Comparison of ENCODE assay signal across 21 cellular contexts in genomic region chr4:164464313-164464712, GRCh38.
"Had no signal": no experiment of that assay in that cellular context is flagged by ENCODE, and none has a peak within 500 bp of the region (broad histone marks: within the 10 kb centered on the region; RNA-seq: fewer than 3 reads in every experiment).

No MANE protein-coding gene starts in this region.

- H2AFZ ChIP-seq: hepatocyte had no signal

- H3K4me3 Mint-ChIP-seq: immature natural killer cell, naive B cell had no signal

- H3K4me3 ChIP-seq: coronary artery, dorsolateral prefrontal cortex, esophagus muscularis mucosa, gastroesophageal sphincter, heart left ventricle, hepatocyte, left lung, lower lobe of right lung, mucosa of descending colon had no signal

- H3K27me3 ChIP-seq: dorsolateral prefrontal cortex, esophagus muscularis mucosa, foreskin keratinocyte, gastroesophageal sphincter, heart left ventricle, hepatocyte, left lung had no signal

- ATAC-seq: foreskin keratinocyte, gastroesophageal sphincter, heart left ventricle, left cardiac atrium, left lung, left ventricle myocardium superior, lower lobe of right lung, mucosa of descending colon had no signal

- H3K4me2 ChIP-seq: hepatocyte had no signal

- H3K27ac ChIP-seq: coronary artery, dorsolateral prefrontal cortex, esophagus muscularis mucosa, foreskin keratinocyte, gastroesophageal sphincter, heart left ventricle, hepatocyte, left lung, lower lobe of right lung had no signal

- H3K36me3 Mint-ChIP-seq: immature natural killer cell, naive B cell had no signal

- H3K27ac Mint-ChIP-seq: immature natural killer cell, naive B cell had no signal

- H3K79me2 ChIP-seq: hepatocyte had no signal

- H3K9me3 ChIP-seq: esophagus muscularis mucosa, gastroesophageal sphincter, heart left ventricle, left lung, lower lobe of right lung, mucosa of descending colon had no signal

- H3K4me1 Mint-ChIP-seq: immature natural killer cell, naive B cell had no signal

- H3K27me3 Mint-ChIP-seq: naive B cell had no signal

- H3K36me3 ChIP-seq: esophagus muscularis mucosa, gastroesophageal sphincter, heart left ventricle, left lung, lower lobe of right lung had no signal

- DNase-seq: dermis blood vessel endothelial cell; dorsolateral prefrontal cortex; effector CD4-positive, alpha-beta T cell; effector memory CD4-positive, alpha-beta T cell; foreskin keratinocyte; heart left ventricle; hypothalamus; immature natural killer cell; islet precursor cell; kidney; left cardiac atrium; left lung; left ventricle myocardium superior; lower lobe of right lung; mesenchymal stem cell; mucosa of descending colon; naive B cell had no signal
